8 cellular contexts compared by ENCODE assay signal in the genomic region with DNA sequence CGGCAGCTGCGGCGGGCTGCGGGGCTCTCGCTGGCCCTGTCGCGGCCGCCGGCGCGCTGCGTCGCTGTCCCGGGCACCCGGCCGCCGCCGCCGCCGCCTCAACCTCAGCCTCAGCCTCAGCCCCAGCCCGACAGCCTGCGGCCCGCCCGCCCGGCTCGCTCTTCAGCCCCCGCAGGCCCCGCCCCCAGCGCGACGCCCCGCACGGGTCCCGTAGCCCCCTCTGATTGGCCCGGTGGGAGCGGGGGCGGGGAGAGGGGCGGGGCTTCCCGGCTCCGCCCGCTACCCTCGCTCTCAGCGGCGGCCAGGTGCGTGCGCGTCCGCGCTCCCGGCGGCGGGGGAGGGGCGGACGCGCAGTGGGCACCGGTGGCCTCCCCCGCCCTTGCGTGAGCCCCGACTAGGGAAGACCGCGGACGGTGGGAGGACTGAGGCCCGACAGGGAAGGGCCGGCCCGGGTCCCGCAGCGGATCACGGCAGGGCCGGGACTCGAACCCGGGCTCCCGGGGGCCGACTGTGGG. TPM values are rescaled to one million over a fixed set of nuclear protein-coding genes. Genes with fewer than 3 reads are reported as not detected.
DNase-seq lines count a peak whose midpoint lies in the region; ATAC-seq and TF ChIP-seq lines count a peak whose summit lies in the region.

Gene PPP1R13B, minus strand, starts transcription at position 137 of the 515 bp plus-strand sequence. CDS start 268 bp downstream, outside the sequence.

- H3K4me3 ChIP-seq in HUES6 (ENCODE audit: low read depth, low read length), result peak within 1 kb of the TSS; percentile 85
- H3K4me3 ChIP-seq in esophagus muscularis mucosa, result peak within 1 kb of the TSS; percentile 74 to 94 (median 81)

- no TSS peak for BruUV-seq in Calu3 (replicated peaks; lab: Mats Ljungman, UMichigan)

- peaks cover 12% of the 10 kb centered on the region for H3K4me1 ChIP-seq in HUES6 (ENCODE audit: control insufficient read depth, insufficient read depth, low read length)
- peaks cover 22 to 29% (median 27%) of the 10 kb centered on the region in 4 donors for H3K4me1 ChIP-seq in esophagus muscularis mucosa

- TF ChIP-seq CTCF in Calu3 (IDR thresholded peaks at IDR 0.05; ENCODE audit: unreplicated experiment), result no peak
- peak in 1 of 3 experiments; percentile 6 for TF ChIP-seq CTCF in esophagus muscularis mucosa (IDR thresholded peaks at IDR 0.05)

- peaks cover 41% of the 10 kb centered on the region for H3K27me3 ChIP-seq in HUES6 (ENCODE audit: control insufficient read depth, insufficient read depth, low read length)
- no peaks in the 10 kb centered on the region for H3K27me3 ChIP-seq in esophagus muscularis mucosa

- TF ChIP-seq EP300 in esophagus muscularis mucosa (IDR thresholded peaks at IDR 0.05), result no peak

- WGBS in esophagus muscularis mucosa, result 1% methylated on average over 14 of the region's 73 CpGs

- H3K27ac Mint-ChIP-seq in Calu3 (ENCODE audit: unreplicated experiment), result no peak within 1 kb of the TSS

- intact Hi-C loops in Calu3 (cut with micrococcal nuclease; ENCODE audit: unreplicated experiment), result no loop called here
- intact Hi-C loops in esophagus muscularis mucosa (cut with DNase I), result loop anchor here (5.0 kb wide), 1 partner anchor 40 kb away; no protein-coding TSS in a partner anchor

- peak within 1 kb of the TSS; percentile 66 for H3K9ac ChIP-seq in HUES6 (ENCODE audit: low read length)

- H3K9me3 ChIP-seq in HUES6 (ENCODE audit: control insufficient read depth, insufficient read depth, low read depth, low read length) (no peaks in the 10 kb centered on the region), esophagus muscularis mucosa (no peaks in the 10 kb centered on the region)

- H3K4me1 Mint-ChIP-seq in Calu3 (ENCODE audit: low read depth, unreplicated experiment), result peaks cover 9% of the 10 kb centered on the region

- ATAC-seq in GM21423 (IDR thresholded peaks at IDR 0.05; ENCODE audit: unreplicated experiment), result peak; percentile 85

- H3K4me3 Mint-ChIP-seq in Calu3 (ENCODE audit: low read depth, unreplicated experiment), result peak within 1 kb of the TSS; percentile 81

- no peaks in the 10 kb centered on the region for H3K36me3 ChIP-seq in HUES6 (ENCODE audit: control insufficient read depth, insufficient read depth, low read length)
- peaks cover 0 to 11% (median 2%) of the 10 kb centered on the region in 4 donors for H3K36me3 ChIP-seq in esophagus muscularis mucosa

- H3K9me3 Mint-ChIP-seq in Calu3 (ENCODE audit: low read depth, unreplicated experiment), result no peaks in the 10 kb centered on the region

- CTCF ChIA-PET in Calu3 (lab: Charles Lee), result no interaction called here

- no peaks in the 10 kb centered on the region for H3K27me3 Mint-ChIP-seq in Calu3 (ENCODE audit: unreplicated experiment)

- H3K27ac ChIP-seq in HUES6 (ENCODE audit: low read depth, low read length), result no peak within 1 kb of the TSS
- peak within 1 kb of the TSS; percentile 83 to 88 (median 84) for H3K27ac ChIP-seq in esophagus muscularis mucosa (replicated peaks in 1 of 4)

- DNase-seq in Calu3 (peak; percentile 96), OCI-M2 (lab: John Stamatoyannopoulos, UW; ENCODE audit: unreplicated experiment) (peak; percentile 19), esophagus muscularis mucosa (ENCODE audit: extremely low spot score) (peak; percentile 95), myocyte (ENCODE audit: low read depth) (peak; percentile 86)
- DNase-seq in activated T-cell treated with anti-CD3 and anti-CD28 coated beads, Interleukin-2, amount 50 U/mL, for 48 hours, result peak; percentile 94 to 96
- DNase-seq in stimulated activated CD8-positive, alpha-beta memory T cell treated with anti-CD3 and anti-CD28 coated beads, Interleukin-7, amount 100 ng/mL, for 24 hours (ENCODE audit: low read depth), result peak; percentile 87

- peaks cover 27% of the 10 kb centered on the region for H3K36me3 Mint-ChIP-seq in Calu3 (ENCODE audit: insufficient read depth, unreplicated experiment)

- TF ChIP-seq POLR2A in esophagus muscularis mucosa (IDR thresholded peaks at IDR 0.05; ENCODE audit: low read depth), result no peak

RNA-seq across cellular contexts. Expression of gene PPP1R13B, which starts in this region (rescaled TPM):
- total RNA-seq in Calu3 (2022) (23.2 and 27.7 TPM in 2 replicates), esophagus muscularis mucosa (10 to 100 TPM; 19.9 to 25.2 (median 23.6) TPM), myocyte (1.2 and 2.1 TPM in 2 replicates)
- polyA plus RNA-seq in myocyte (2012), result 2.6 TPM

Comparison
In these comparisons a context has a peak if more than half of its experiments do, and no peak if none do; other contexts are left out.
1. DNase-seq: peak in every context shown above with its lines; median percentile 96 in Calu3; 95 in activated T-cell treated with anti-CD3 and anti-CD28 coated beads, Interleukin-2, amount 50 U/mL, for 48 hours; 95 in esophagus muscularis mucosa; 87 in stimulated activated CD8-positive, alpha-beta memory T cell treated with anti-CD3 and anti-CD28 coated beads, Interleukin-7, amount 100 ng/mL, for 24 hours; 86 in myocyte; 19 in OCI-M2.